ENCODE assay signal across 8 cellular contexts in genomic region chr15:67091073-67091965, GRCh38. TPM values are rescaled to one million over a fixed set of nuclear protein-coding genes. Genes with fewer than 3 reads are reported as not detected.
DNase-seq lines count a peak whose midpoint lies in the region; ATAC-seq, FAIRE-seq and TF ChIP-seq lines count a peak whose summit lies in the region.

No MANE protein-coding gene starts in this region.

- intact Hi-C loops in sciatic nerve (cut with DNase I) = no loop called here

- no peak for DNase-seq in GM12891 (ENCODE audit: insufficient read length, low spot score)
- DNase-seq in NCI-H226 = peak; percentile 100
- DNase-seq in activated CD8-positive, alpha-beta memory T cell treated with anti-CD3 and anti-CD28 coated beads for 1 hour (ENCODE audit: extremely low read depth in 1 of 2, low read depth in 1 of 2) = peak; percentile 17 to 45
- DNase-seq in fibroblast of the aortic adventitia (ENCODE audit: low read depth) = peak; percentile 96
- DNase-seq in sciatic nerve (ENCODE audit: low spot score) = no peak
- no peak for DNase-seq in NCI-H1930 (lab: John Stamatoyannopoulos, UW)
- DNase-seq in H7 = no peak

- ATAC-seq in HG02588 (IDR thresholded peaks at IDR 0.05; ENCODE audit: unreplicated experiment) (peak; percentile 70), sciatic nerve (peak; percentile 33)

- H3K4me3 ChIP-seq in fibroblast of the aortic adventitia (ENCODE audit: low read depth, low read length) (peak overlapping the region; percentile 31), H7 (ENCODE audit: insufficient read depth, low read depth, low read length) (no peak overlapping the region)

- TF ChIP-seq POLR2A in GM12891 (IDR thresholded peaks at IDR 0.05; ENCODE audit: low read depth, low read length) = no peak; the same call in 1 of the 2 replicates

- no peaks in the 10 kb centered on the region for H3K27me3 ChIP-seq in H7 (ENCODE audit: control insufficient read depth, insufficient read depth, low read length)

- H3K36me3 ChIP-seq in H7 (replicated peaks; ENCODE audit: control insufficient read depth, insufficient read depth, low read length) = no peaks in the 10 kb centered on the region; the same call in 1 of the 2 replicates

- TF ChIP-seq CTCF in fibroblast of the aortic adventitia (IDR thresholded peaks at IDR 0.05; ENCODE audit: insufficient read depth, low read length) = no peak

- FAIRE-seq in GM12891 (lab: Jason Lieb, UNC) = peak; percentile 75

TF ChIP-seq in GM12891, 5 proteins besides CTCF, POLR2A, EP300 and RAD21:
- TF ChIP-seq POU2F2 (IDR thresholded peaks at IDR 0.05; ENCODE audit: low read depth, low read length) = peak; percentile 71; the same call in 1 of the 2 replicates
- TF ChIP-seq TAF1 (IDR thresholded peaks at IDR 0.05; ENCODE audit: low read depth, low read length) = no peak
TF ChIP-seq in GM12891: peak in this region for 1.

RNA-seq across cellular contexts. Expression of gene SMAD3, which starts 25.9 kb away (rescaled TPM):
- polyA plus RNA-seq in GM12891 (2012; ENCODE audit: low read depth, missing spikeins) = 36.4 TPM
- total RNA-seq in fibroblast of the aortic adventitia (ENCODE audit: low replicate concordance) (53.6 and 96.3 TPM in 2 replicates), sciatic nerve (58.8 TPM)
- 29.2 and 30.8 TPM in 2 replicates for total RNA-seq in H7 (2014; rRNA removed; shearing (Covaris generic))

Comparison
In these comparisons a context has a peak if more than half of its experiments do, and no peak if none do; other contexts are left out.
1. DNase-seq: peak in NCI-H226 (single experiment), activated CD8-positive, alpha-beta memory T cell treated with anti-CD3 and anti-CD28 coated beads for 1 hour (2 of 2) and fibroblast of the aortic adventitia (single experiment); none in GM12891 (single experiment), sciatic nerve (single experiment), NCI-H1930 (0 of 2) and H7 (single experiment).